8 cellular contexts compared by ENCODE assay signal in genomic region chr1:110011527-110012041, GRCh38. TPM values are rescaled to one million over a fixed set of nuclear protein-coding genes. Genes with fewer than 3 reads are reported as not detected.
A peak's percentile ranks its signal among the peaks of the same experiment; 100 is the strongest.
DNase-seq lines count a peak whose midpoint lies in the region; ATAC-seq, FAIRE-seq and TF ChIP-seq lines count a peak whose summit lies in the region.

No MANE protein-coding gene starts in this region.

- H3K79me2 ChIP-seq in K562 (ENCODE audit: control insufficient read depth, insufficient read depth, low read length): peaks cover 10% of the 10 kb centered on the region; the same call in 2 of the 3 replicates

- TF ChIP-seq EP300 in K562 (IDR thresholded peaks at IDR 0.05; ENCODE audit: low read length): no peak
- no peak for TF ChIP-seq EP300 in transverse colon (IDR thresholded peaks at IDR 0.05; ENCODE audit: low read depth)

- H3K4me1 ChIP-seq in K562 (replicated peaks in 1 of 2; ENCODE audit: control insufficient read depth in 2 of 2, insufficient read depth in 2 of 2, low read length in 2 of 2): no peaks in the 10 kb centered on the region
- H3K4me1 ChIP-seq in transverse colon: peaks cover 0 to 18% (median 7%) of the 10 kb centered on the region in 4 donors

- 59% methylated on average over 2 of the region's 2 CpGs for WGBS in K562 (ENCODE audit: insufficient coverage, low coverage, missing lambda C conversion rate)
- WGBS in transverse colon (ENCODE audit: low coverage in 1 of 2), 2 donors: 25 to 33% methylated on average over 2 of the region's 2 CpGs

- BruUV-seq in K562 (replicated peaks; lab: Mats Ljungman, UMichigan): no TSS peak

- H2AFZ ChIP-seq in K562 (ENCODE audit: low read depth, low read length): no peak overlapping the region

- H3K9ac ChIP-seq in K562 (ENCODE audit: insufficient read depth in 1 of 2, low read depth in 2 of 2, low read length in 2 of 2): no peak overlapping the region

- ATAC-seq in HG03108 (IDR thresholded peaks at IDR 0.05; ENCODE audit: unreplicated experiment): peak; percentile 94
- peak; percentile 97 for ATAC-seq in K562

- in situ Hi-C loops in K562 (cut with MboI) (loop anchor here (10.0 kb wide), 1 partner anchor 367 kb away; no protein-coding TSS in a partner anchor), transverse colon (cut with MboI; ENCODE audit: low pct_ligation_motif_present in 1 of 4, low pct_unique_long_range_greater_than_20kb in 1 of 4, low sequenced_read_pairs in 3 of 4) (no loop called here)

- FAIRE-seq in K562 (lab: Jason Lieb, UNC): peak; percentile 67

- TF ChIP-seq POLR2A in K562 (conservative IDR thresholded peaks at IDR 0.05) (no peak), transverse colon (IDR thresholded peaks at IDR 0.05) (no peak)

- DNase-seq in NCI-H1092 treated with DMSO at 0.1 percent for 48 hours (lab: John Stamatoyannopoulos, UW) (peak; percentile 52), NCI-H1092 (lab: John Stamatoyannopoulos, UW) (no peak), GM19240 (ENCODE audit: insufficient read length, low spot score) (peak; percentile 59), NOMO-1 treated with DMSO at 0.1 percent for 48 hours (lab: John Stamatoyannopoulos, UW; ENCODE audit: unreplicated experiment) (peak; percentile 90), K562 (ENCODE audit: extremely low read depth in 1 of 4, low spot score in 3 of 4) (peak; percentile 56 to 70 (median 62)), kidney epithelial cell (ENCODE audit: low read depth) (no peak), transverse colon (peak; percentile 50)

- CTCF ChIA-PET in K562 (lab: Yijun Ruan, JAX; ENCODE audit: low intra/inter-chr PET ratio): interaction anchor here (0.6 to 2.1 kb wide), 3 partner anchors 233 to 564 kb away, joined by 3 to 27 read pairs (median 3); no protein-coding TSS in a partner anchor

- no peak overlapping the region for H3K27ac ChIP-seq in K562 (ENCODE audit: extremely low read depth, low read depth, low read length)
- peak overlapping the region; percentile 18 to 48 (median 22) for H3K27ac ChIP-seq in transverse colon

- H3K9me3 ChIP-seq in K562 (replicated peaks; ENCODE audit: control insufficient read depth, insufficient read depth, low read depth, low read length) (no peaks in the 10 kb centered on the region), transverse colon (no peaks in the 10 kb centered on the region)

- H3K4me2 ChIP-seq in K562 (ENCODE audit: insufficient read depth, low read length): no peak overlapping the region

- TF ChIP-seq CTCF in K562 (IDR thresholded peaks at IDR 0.05 in 2 of 3, conservative IDR thresholded peaks at IDR 0.05 in 1 of 3; ENCODE audit: insufficient read depth in 2 of 3, low read depth in 1 of 3, low read length in 3 of 3) (peak; percentile 65 to 79 (median 68)), kidney epithelial cell (IDR thresholded peaks at IDR 0.05; ENCODE audit: insufficient read depth, low read length, poor library complexity, severe bottlenecking) (peak; percentile 62), transverse colon (IDR thresholded peaks at IDR 0.05) (peak; percentile 46 to 69 (median 57))

- no peaks in the 10 kb centered on the region for H4K20me1 ChIP-seq in K562 (replicated peaks; ENCODE audit: control insufficient read depth, insufficient read depth, low read length)

- POLR2A ChIA-PET in K562 (lab: Yijun Ruan, JAX): interaction anchor here (0.6 to 2.2 kb wide), 6 partner anchors 9 to 394 kb away, joined by 3 to 7 read pairs (median 4); partner anchors contain the start of gene AHCYL1

- H3K9me1 ChIP-seq in K562 (ENCODE audit: control insufficient read depth, insufficient read depth, low read length): no peaks in the 10 kb centered on the region

- H3K4me3 ChIP-seq in K562: no peak overlapping the region
- no peak overlapping the region for H3K4me3 ChIP-seq in kidney epithelial cell (ENCODE audit: low read depth, low read length)
- no peak overlapping the region for H3K4me3 ChIP-seq in transverse colon

- intact Hi-C loops in K562 (cut with micrococcal nuclease): loop anchor here (1.0 kb wide), 2 partner anchors 27 to 235 kb away; partner anchors contain the start of gene AHCYL1
- intact Hi-C loops in transverse colon (cut with DNase I; ENCODE audit: low total_unique reads): no loop called here

- H3K36me3 ChIP-seq in K562 (ENCODE audit: control insufficient read depth, insufficient read depth, low read length): peaks cover 78% of the 10 kb centered on the region
- no peaks in the 10 kb centered on the region for H3K36me3 ChIP-seq in kidney epithelial cell (ENCODE audit: control insufficient read depth, insufficient read depth, low read length)
- H3K36me3 ChIP-seq in transverse colon: peaks cover 0 to 70% (median 33%) of the 10 kb centered on the region in 4 donors

- H3K27me3 ChIP-seq in K562 (ENCODE audit: control insufficient read depth in 2 of 2, insufficient read depth in 2 of 2, low read length in 2 of 2) (no peaks in the 10 kb centered on the region), kidney epithelial cell (ENCODE audit: control insufficient read depth, insufficient read depth, low read length) (no peaks in the 10 kb centered on the region), transverse colon (no peaks in the 10 kb centered on the region)

- peak; percentile 69 to 85 for TF ChIP-seq RAD21 in K562 (CRISPR knock-in tag; conservative IDR thresholded peaks at IDR 0.05 in 1 of 2, IDR thresholded peaks at IDR 0.05 in 1 of 2)

TF ChIP-seq in K562, 482 proteins besides CTCF, POLR2A, EP300 and RAD21 (continues in another document):
- TF ChIP-seq POLR2AphosphoS2 (IDR thresholded peaks at IDR 0.05; ENCODE audit: low read length): no peak

RNA-seq across cellular contexts. Expression of gene STRIP1, which starts 22.8 kb away (rescaled TPM):
- total RNA-seq in K562 (2011; cell fraction: chromatin; rRNA removed; ENCODE audit: low replicate concordance): 216 and 291 TPM in 2 replicates
- total RNA-seq in K562 (2011; cell fraction: nucleolus; rRNA removed): 159 and 160 TPM in 2 replicates
- 167 and 180 TPM in 2 replicates for total RNA-seq in K562 (2011; cell fraction: nucleoplasm; rRNA removed)
- 34.2 and 40.1 TPM in 2 replicates for total RNA-seq in K562 (2014; rRNA removed)
- total RNA-seq in K562 (2014; rRNA removed; fragmentation: Illumina TruSeq; extraction: Trizol): 27.6 and 28.6 TPM in 2 replicates
- 29.0 and 30.6 TPM in 2 replicates for total RNA-seq in K562 (2015; rRNA removed; fragmentation: Illumina TruSeq; extraction: Trizol)
- 38.5 and 42.3 TPM in 2 replicates for total RNA-seq in K562 (2021)
- polyA plus RNA-seq in K562 (2011; rRNA removed): 32.6 and 32.8 TPM in 2 replicates
- 20.9 and 23.7 TPM in 2 replicates for polyA plus RNA-seq in K562 (2011; cell fraction: cytosol; rRNA removed)
- 128 and 143 TPM in 2 replicates for polyA plus RNA-seq in K562 (2011; cell fraction: nucleus; rRNA removed)
- 23.1 and 25.5 TPM in 2 replicates for polyA plus RNA-seq in K562 (2012)
- polyA plus RNA-seq in K562 (2014; fragmentation: Illumina TruSeq; extraction: Trizol): 30.6 and 32.2 TPM in 2 replicates
- 10 to 100 TPM in 1 of 2 experiments, 1 to 10 TPM in 1; 9.9 to 10.5 TPM for polyA plus RNA-seq in K562 (2014; fragmentation: Nextera tagmentation; extraction: Ambion mirVana)
- polyA plus RNA-seq in K562 (2014; rRNA removed): 30.4 and 32.0 TPM in 2 replicates
- 51.3 and 51.8 TPM in 2 replicates for polyA minus RNA-seq in K562 (2011; rRNA and poly(A)+ RNA removed)
- polyA minus RNA-seq in K562 (2011; cell fraction: cytosol; rRNA and poly(A)+ RNA removed): 16.5 and 21.1 TPM in 2 replicates
- 79.6 and 106 TPM in 2 replicates for polyA minus RNA-seq in K562 (2011; cell fraction: nucleus; rRNA and poly(A)+ RNA removed)
- total RNA-seq in kidney epithelial cell: 32.9 and 41.0 TPM in 2 replicates
- total RNA-seq in transverse colon: 10 to 100 TPM; 32.6 to 72.2 (median 58.7) TPM

RNA-seq across cellular contexts. Expression of gene AHCYL1, which starts 27.0 kb away (rescaled TPM):
- total RNA-seq in K562 (2011; cell fraction: chromatin; rRNA removed; ENCODE audit: low replicate concordance): 86.0 and 94.1 TPM in 2 replicates
- 41.9 and 46.3 TPM in 2 replicates for total RNA-seq in K562 (2011; cell fraction: nucleolus; rRNA removed)
- 65.2 and 107 TPM in 2 replicates for total RNA-seq in K562 (2011; cell fraction: nucleoplasm; rRNA removed)
- total RNA-seq in K562 (2014; rRNA removed) (39.8 and 40.1 TPM in 2 replicates), K562 (2014; rRNA removed; fragmentation: Illumina TruSeq; extraction: Trizol) (44.5 and 49.8 TPM in 2 replicates), K562 (2015; rRNA removed; fragmentation: Illumina TruSeq; extraction: Trizol) (40.5 and 40.9 TPM in 2 replicates), K562 (2021) (75.5 and 84.9 TPM in 2 replicates), kidney epithelial cell (40.1 and 43.9 TPM in 2 replicates), transverse colon (10 to 100 TPM; 31.8 to 71.5 (median 51.3) TPM)
- polyA plus RNA-seq in K562 (2011; rRNA removed) (96.4 and 118 TPM in 2 replicates), K562 (2014; fragmentation: Illumina TruSeq; extraction: Trizol) (75.5 and 83.7 TPM in 2 replicates), K562 (2014; fragmentation: Nextera tagmentation; extraction: Ambion mirVana) (10 to 100 TPM; 27.3 to 32.9 TPM), K562 (2014; rRNA removed) (53.4 and 56.3 TPM in 2 replicates)
- polyA plus RNA-seq in K562 (2011; cell fraction: cytosol; rRNA removed): 57.9 and 73.1 TPM in 2 replicates
- polyA plus RNA-seq in K562 (2011; cell fraction: nucleus; rRNA removed): 97.2 and 104 TPM in 2 replicates
- 84.4 and 103 TPM in 2 replicates for polyA plus RNA-seq in K562 (2012)
- polyA minus RNA-seq in K562 (2011; rRNA and poly(A)+ RNA removed): 87.3 and 94.7 TPM in 2 replicates
- polyA minus RNA-seq in K562 (2011; cell fraction: cytosol; rRNA and poly(A)+ RNA removed): 52.4 and 62.1 TPM in 2 replicates
- polyA minus RNA-seq in K562 (2011; cell fraction: nucleus; rRNA and poly(A)+ RNA removed): 32.6 and 50.8 TPM in 2 replicates

RNA-seq across cellular contexts. Expression of gene ALX3, which starts 58.9 kb away (rescaled TPM):
- not detected in 2 replicates for total RNA-seq in K562 (2011; cell fraction: chromatin; rRNA removed; ENCODE audit: low replicate concordance)
- not detected in 2 replicates for total RNA-seq in K562 (2011; cell fraction: nucleolus; rRNA removed)
- not detected in 2 replicates for total RNA-seq in K562 (2011; cell fraction: nucleoplasm; rRNA removed)
- total RNA-seq in K562 (2014; rRNA removed) (not detected in 2 replicates), K562 (2014; rRNA removed; fragmentation: Illumina TruSeq; extraction: Trizol) (not detected in 2 replicates), K562 (2015; rRNA removed; fragmentation: Illumina TruSeq; extraction: Trizol) (not detected in 2 replicates), K562 (2021) (not detected in 2 replicates), kidney epithelial cell (not detected in 2 replicates), transverse colon (not detected)
- polyA plus RNA-seq in K562 (2011; rRNA removed) (not detected in 2 replicates), K562 (2014; fragmentation: Illumina TruSeq; extraction: Trizol) (not detected in 2 replicates), K562 (2014; fragmentation: Nextera tagmentation; extraction: Ambion mirVana) (not detected), K562 (2014; rRNA removed) (not detected in 2 replicates)
- not detected in 2 replicates for polyA plus RNA-seq in K562 (2011; cell fraction: cytosol; rRNA removed)
- not detected in 2 replicates for polyA plus RNA-seq in K562 (2011; cell fraction: nucleus; rRNA removed)
- polyA plus RNA-seq in K562 (2012): not detected in 2 replicates
- polyA minus RNA-seq in K562 (2011; rRNA and poly(A)+ RNA removed): not detected in 2 replicates
- polyA minus RNA-seq in K562 (2011; cell fraction: cytosol; rRNA and poly(A)+ RNA removed): not detected in 2 replicates
- polyA minus RNA-seq in K562 (2011; cell fraction: nucleus; rRNA and poly(A)+ RNA removed): not detected in 2 replicates

Comparison
In these comparisons a context has a peak if more than half of its experiments do, and no peak if none do; other contexts are left out.
1. DNase-seq: peak in NCI-H1092 treated with DMSO at 0.1 percent for 48 hours (single experiment), GM19240 (single experiment), NOMO-1 treated with DMSO at 0.1 percent for 48 hours (single experiment), K562 (4 of 4) and transverse colon (single experiment); none in NCI-H1092 (single experiment) and kidney epithelial cell (single experiment).
2. Peak in every context shown above with its lines, with median percentiles within 50 percentile points of each other: CTCF ChIP-seq.